In genomic region chr14:102590667-102591099, GRCh38 we compare ENCODE assay signal across 8 cellular contexts. TPM values are rescaled to one million over a fixed set of nuclear protein-coding genes. Genes with fewer than 3 reads are reported as not detected.
DNase-seq lines count a peak whose midpoint lies in the region; ATAC-seq and TF ChIP-seq lines count a peak whose summit lies in the region.

No MANE protein-coding gene starts in this region.

- H3K27ac ChIP-seq in osteoblast (ENCODE audit: low read depth, low read length) = peak overlapping the region; percentile 92

- DNase-seq in activated naive CD4-positive, alpha-beta T cell treated with anti-CD3 and anti-CD28 coated beads for 36 hours = no peak
- no peak for DNase-seq in activated naive CD4-positive, alpha-beta T cell (lab: John Stamatoyannopoulos, UW)
- DNase-seq in SW480 (ENCODE audit: low spot score) = peak; percentile 83
- peak; percentile 60 for DNase-seq in fibroblast of gingiva (ENCODE audit: low read depth)
- peak; percentile 86 for DNase-seq in osteoblast (ENCODE audit: insufficient read length, low spot score, missing footprints)

- peaks cover 21% of the 10 kb centered on the region for H4K20me1 ChIP-seq in osteoblast (ENCODE audit: insufficient read depth, low read length)

- no peaks in the 10 kb centered on the region for H3K36me3 ChIP-seq in osteoblast (ENCODE audit: insufficient read depth, low read length)

- H3K4me3 ChIP-seq in osteoblast (ENCODE audit: insufficient read depth, low read length) = peak overlapping the region; percentile 89

- H3K9me3 ChIP-seq in osteoblast (ENCODE audit: low read depth, low read length) = no peaks in the 10 kb centered on the region

- H3K27ac Mint-ChIP-seq in activated naive CD4-positive, alpha-beta T cell treated with anti-CD3 and anti-CD28 coated beads for 36 hours = peak overlapping the region; percentile 53

- peaks cover 2% of the 10 kb centered on the region for H3K36me3 Mint-ChIP-seq in activated naive CD4-positive, alpha-beta T cell treated with anti-CD3 and anti-CD28 coated beads for 36 hours (ENCODE audit: low read depth)

- no peaks in the 10 kb centered on the region for H3K27me3 Mint-ChIP-seq in activated naive CD4-positive, alpha-beta T cell treated with anti-CD3 and anti-CD28 coated beads for 36 hours (ENCODE audit: low read depth)

- CTCF ChIA-PET in activated naive CD4-positive, alpha-beta T cell treated with anti-CD3 and anti-CD28 coated beads for 36 hours (lab: Charles Lee) = interaction anchor here (1.0 to 1.2 kb wide), 2 partner anchors 53 to 485 kb away, joined by 3 read pairs; no protein-coding TSS in a partner anchor

- H3K4me1 Mint-ChIP-seq in activated naive CD4-positive, alpha-beta T cell treated with anti-CD3 and anti-CD28 coated beads for 36 hours (ENCODE audit: low read depth) = peaks cover 21% of the 10 kb centered on the region

- peaks cover 24% of the 10 kb centered on the region for H3K4me1 ChIP-seq in osteoblast (ENCODE audit: insufficient read depth, low read length)

- peaks cover 27% of the 10 kb centered on the region for H3K79me2 ChIP-seq in osteoblast (ENCODE audit: insufficient read depth, low read length)

- no peaks in the 10 kb centered on the region for H3K9me3 Mint-ChIP-seq in activated naive CD4-positive, alpha-beta T cell treated with anti-CD3 and anti-CD28 coated beads for 36 hours

- intact Hi-C loops in activated naive CD4-positive, alpha-beta T cell treated with anti-CD3 and anti-CD28 coated beads for 36 hours (cut with micrococcal nuclease) = loop anchor here (5.0 to 10.0 kb wide), 2 partner anchors 33 to 626 kb away; partner anchors contain the start of gene DYNC1H1

- peak overlapping the region; percentile 64 for H3K4me3 Mint-ChIP-seq in activated naive CD4-positive, alpha-beta T cell treated with anti-CD3 and anti-CD28 coated beads for 36 hours

- no peaks in the 10 kb centered on the region for H3K27me3 ChIP-seq in osteoblast (ENCODE audit: insufficient read depth, low read length)

- TF ChIP-seq CTCF in osteoblast (IDR thresholded peaks at IDR 0.05; ENCODE audit: extremely low read depth, low read depth, low read length) = peak; percentile 58

- no peak overlapping the region for H2AFZ ChIP-seq in osteoblast (ENCODE audit: low read length)

- ATAC-seq in GM18858 (IDR thresholded peaks at IDR 0.05; ENCODE audit: unreplicated experiment) = no peak
- ATAC-seq in HG02870 (IDR thresholded peaks at IDR 0.05; ENCODE audit: unreplicated experiment) = no peak
- ATAC-seq in GM21447 (IDR thresholded peaks at IDR 0.05; ENCODE audit: unreplicated experiment) = no peak

- peak overlapping the region; percentile 88 for H3K4me2 ChIP-seq in osteoblast (ENCODE audit: insufficient read depth, low read length)

RNA-seq across cellular contexts. Expression of gene RCOR1, which starts 1.8 kb away (rescaled TPM):
- 10 to 100 TPM; 11.9 to 12.2 TPM for total RNA-seq in activated naive CD4-positive, alpha-beta T cell treated with anti-CD3 and anti-CD28 coated beads for 36 hours
- 11.6 and 13.3 TPM in 2 replicates for total RNA-seq in osteoblast

Comparison
In these comparisons a context has a peak if more than half of its experiments do, and no peak if none do; other contexts are left out.
1. DNase-seq: peak in SW480 (single experiment), fibroblast of gingiva (single experiment) and osteoblast (single experiment); none in activated naive CD4-positive, alpha-beta T cell treated with anti-CD3 and anti-CD28 coated beads for 36 hours (single experiment) and activated naive CD4-positive, alpha-beta T cell (0 of 4).